Comparison of ENCODE assay signal across 1 cellular context in the genomic region with DNA sequence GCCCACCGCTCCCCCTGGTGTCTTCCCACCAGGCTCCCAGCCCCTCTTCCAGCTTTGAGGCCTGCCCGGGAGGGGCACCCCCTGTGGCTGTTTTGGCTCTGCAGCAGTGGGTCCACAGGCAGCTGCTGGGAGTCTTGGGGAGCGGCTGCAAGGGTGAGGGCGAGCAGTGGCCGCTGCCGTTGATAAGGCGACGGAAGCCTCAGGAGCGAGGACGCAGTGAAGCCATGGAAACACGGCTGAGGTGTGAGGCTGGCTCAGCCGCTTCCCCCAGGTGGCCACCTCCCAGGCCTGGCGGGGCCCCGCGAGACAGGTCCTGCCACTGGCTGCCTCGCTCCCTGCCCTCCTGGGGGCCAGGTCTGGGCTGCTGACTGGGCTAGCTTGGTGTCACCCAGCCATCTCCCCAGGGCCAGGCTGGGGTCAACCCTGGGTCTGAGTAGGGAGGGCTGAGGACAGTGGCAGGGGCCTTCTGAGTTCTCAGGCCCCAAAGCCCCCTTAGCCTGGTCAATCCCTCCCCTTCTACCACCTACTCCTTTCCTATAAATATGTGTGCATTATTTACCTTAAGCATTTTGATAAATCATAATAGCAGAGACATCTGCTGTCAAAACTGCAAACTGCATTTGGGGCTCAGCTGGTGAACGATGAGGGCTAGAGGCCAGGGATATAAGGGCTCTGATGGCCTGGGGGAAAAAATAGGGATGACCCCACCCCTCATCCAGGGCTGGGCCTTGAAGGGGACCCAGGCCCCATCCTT.
A peak's percentile ranks its signal among the peaks of the same experiment; 100 is the strongest.
TF ChIP-seq lines count a peak whose summit lies in the region.

No MANE protein-coding gene starts in this region.

TF ChIP-seq in H1, 55 proteins besides CTCF, POLR2A, EP300 and RAD21:
- TF ChIP-seq SIN3A (conservative IDR thresholded peaks at IDR 0.05 in 1 of 2, IDR thresholded peaks at IDR 0.05 in 1 of 2; ENCODE audit: low read depth in 1 of 2, low read length in 2 of 2) (0 out of 4 replicates have a peak, but pooled peaks of 1 of the 2 experiments have one; percentile 32), CHD2 (IDR thresholded peaks at IDR 0.05; ENCODE audit: low read length) (no peak), TEAD4 (IDR thresholded peaks at IDR 0.05; ENCODE audit: low read depth, low read length) (no peak), BACH1 (IDR thresholded peaks at IDR 0.05; ENCODE audit: low read length) (no peak), CEBPB (IDR thresholded peaks at IDR 0.05; ENCODE audit: low read depth, low read length) (no peak), ZNF274 (IDR thresholded peaks at IDR 0.05; ENCODE audit: borderline replicate concordance, extremely low read depth, low read length) (no peak), GTF2F1 (IDR thresholded peaks at IDR 0.05; ENCODE audit: borderline replicate concordance, low read depth, low read length) (no peak), CBX5 (IDR thresholded peaks at IDR 0.05; ENCODE audit: low read depth, low read length) (no peak), POU5F1 (IDR thresholded peaks at IDR 0.05; ENCODE audit: low read depth, low read length) (no peak), MAX (IDR thresholded peaks at IDR 0.05) (peak; percentile 34; the same call in 1 of the 2 replicates), JUN (IDR thresholded peaks at IDR 0.05; ENCODE audit: low read depth, low read length) (no peak), GABPA (IDR thresholded peaks at IDR 0.05; ENCODE audit: borderline replicate concordance, insufficient read depth, low read length) (no peak), POLR2AphosphoS5 (IDR thresholded peaks at IDR 0.05; ENCODE audit: low read depth, low read length) (no peak), KDM1A (IDR thresholded peaks at IDR 0.05; ENCODE audit: borderline replicate concordance, low read length) (no peak)
- TF ChIP-seq, protein P1, sequence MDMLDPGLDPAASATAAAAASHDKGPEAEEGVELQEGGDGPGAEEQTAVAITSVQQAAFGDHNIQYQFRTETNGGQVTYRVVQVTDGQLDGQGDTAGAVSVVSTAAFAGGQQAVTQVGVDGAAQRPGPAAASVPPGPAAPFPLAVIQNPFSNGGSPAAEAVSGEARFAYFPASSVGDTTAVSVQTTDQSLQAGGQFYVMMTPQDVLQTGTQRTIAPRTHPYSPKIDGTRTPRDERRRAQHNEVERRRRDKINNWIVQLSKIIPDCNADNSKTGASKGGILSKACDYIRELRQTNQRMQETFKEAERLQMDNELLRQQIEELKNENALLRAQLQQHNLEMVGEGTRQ (IDR thresholded peaks at IDR 0.05; ENCODE audit: low read length) = no peak
- TF ChIP-seq, protein P2, sequence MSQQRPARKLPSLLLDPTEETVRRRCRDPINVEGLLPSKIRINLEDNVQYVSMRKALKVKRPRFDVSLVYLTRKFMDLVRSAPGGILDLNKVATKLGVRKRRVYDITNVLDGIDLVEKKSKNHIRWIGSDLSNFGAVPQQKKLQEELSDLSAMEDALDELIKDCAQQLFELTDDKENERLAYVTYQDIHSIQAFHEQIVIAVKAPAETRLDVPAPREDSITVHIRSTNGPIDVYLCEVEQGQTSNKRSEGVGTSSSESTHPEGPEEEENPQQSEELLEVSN (IDR thresholded peaks at IDR 0.05) = 0 out of 2 replicates have a peak, but pooled peaks have one; percentile 41
